In the genomic region with DNA sequence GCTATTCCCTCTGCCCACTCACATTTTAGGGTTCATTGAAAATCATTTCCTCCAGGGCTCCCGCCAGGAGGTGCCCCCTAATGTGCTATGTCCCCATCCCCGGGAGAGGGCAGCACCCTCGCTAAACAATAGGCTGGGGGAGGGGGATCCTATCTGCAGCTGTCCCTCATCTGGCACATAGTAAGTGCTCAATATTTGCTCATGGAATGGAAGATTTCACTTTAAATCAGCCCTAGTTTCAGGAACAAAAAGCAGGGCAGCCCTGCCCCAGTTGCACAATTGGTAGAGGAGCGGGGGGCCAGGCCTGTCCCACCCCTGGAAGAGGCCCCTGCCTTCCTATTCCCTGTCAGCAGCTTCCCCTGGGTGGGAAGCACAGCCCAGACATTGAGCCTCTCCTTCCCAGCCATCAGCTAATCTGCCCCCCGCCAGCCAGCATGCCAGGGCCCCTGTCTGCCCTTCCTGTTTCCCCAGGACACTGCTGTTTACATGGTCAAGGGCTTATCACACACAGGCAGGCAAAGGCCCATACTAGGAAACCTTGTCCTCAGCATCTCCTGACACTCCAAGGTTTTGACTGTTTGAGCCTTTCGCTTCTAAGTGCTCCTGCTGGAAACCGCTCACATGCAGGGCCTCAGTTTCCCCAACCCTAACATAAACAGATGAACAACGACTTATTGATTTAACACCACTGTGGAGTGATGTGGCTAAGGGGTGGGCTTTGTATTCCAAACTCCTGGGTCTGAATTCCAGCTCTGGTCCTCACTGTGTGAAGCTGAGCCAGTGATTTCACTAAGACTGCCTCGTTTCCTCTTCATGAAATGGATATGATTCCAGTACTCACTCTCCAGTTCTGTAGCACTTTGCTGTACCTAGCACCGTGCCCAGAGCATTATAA, we compare ENCODE assay signal across 1 cellular context.
TF ChIP-seq lines count a peak whose summit lies in the region.

No MANE protein-coding gene starts in this region.

TF ChIP-seq in H1, 55 proteins besides CTCF, POLR2A, EP300 and RAD21:
- TF ChIP-seq EGR1 (IDR thresholded peaks at IDR 0.05; ENCODE audit: borderline replicate concordance, low read depth, low read length) (no peak), CHD2 (IDR thresholded peaks at IDR 0.05; ENCODE audit: low read length) (no peak), CTBP2 (IDR thresholded peaks at IDR 0.05; ENCODE audit: borderline replicate concordance, insufficient read depth, insufficient read length, low read length) (no peak), TEAD4 (IDR thresholded peaks at IDR 0.05; ENCODE audit: low read depth, low read length) (no peak), BCL11A (IDR thresholded peaks at IDR 0.05; ENCODE audit: low read depth in 2 of 2, low read length in 2 of 2) (no peak), SAP30 (IDR thresholded peaks at IDR 0.05; ENCODE audit: insufficient read depth, insufficient replicate concordance, low read length) (no peak), SP1 (IDR thresholded peaks at IDR 0.05; ENCODE audit: low read depth, low read length) (no peak), RBBP5 (IDR thresholded peaks at IDR 0.05; ENCODE audit: borderline replicate concordance, low read depth, low read length) (no peak), SUZ12 (IDR thresholded peaks at IDR 0.05; ENCODE audit: low read length) (no peak), EZH2 (IDR thresholded peaks at IDR 0.05; ENCODE audit: low read depth, low read length, severe bottlenecking) (no peak), CBX5 (IDR thresholded peaks at IDR 0.05; ENCODE audit: low read depth, low read length) (no peak), YY1 (IDR thresholded peaks at IDR 0.05; ENCODE audit: low read depth, low read length) (no peak)
